In genomic region chr4:39285111-39285795, GRCh38 we compare ENCODE assay signal across 23 cellular contexts.
A peak's percentile ranks its signal among the peaks of the same experiment; 100 is the strongest.
DNase-seq lines count a peak whose midpoint lies in the region; ATAC-seq, FAIRE-seq and TF ChIP-seq lines count a peak whose summit lies in the region.
"Had no signal": no experiment of that assay in that cellular context is flagged by ENCODE, and none has a peak within 500 bp of the region (broad histone marks: within the 10 kb centered on the region; RNA-seq: fewer than 3 reads in every experiment).

No MANE protein-coding gene starts in this region.

- H3K4me2 ChIP-seq in HepG2 (ENCODE audit: low read depth, low read length): no peak overlapping the region
- H3K4me2 ChIP-seq: BLaER1 had no signal

- H3K36me3 ChIP-seq in bronchial epithelial cell (ENCODE audit: control insufficient read depth, insufficient read depth, low read length) (peaks cover 5% of the 10 kb centered on the region), HepG2 (replicated peaks in 1 of 2; ENCODE audit: control insufficient read depth in 1 of 2, insufficient read depth in 2 of 2, low read length in 2 of 2) (peaks cover 14 to 49% of the 10 kb centered on the region in 2 experiments), esophagus muscularis mucosa (peaks cover 28 to 72% (median 47%) of the 10 kb centered on the region in 4 donors)

- no peak overlapping the region for H3K4me3 ChIP-seq in bronchial epithelial cell (ENCODE audit: low read depth, low read length)
- H3K4me3 ChIP-seq in HepG2 (replicated peaks in 1 of 3; ENCODE audit: insufficient read depth in 1 of 3, low read depth in 2 of 3, low read length in 3 of 3): no peak overlapping the region
- no peak overlapping the region for H3K4me3 ChIP-seq in esophagus muscularis mucosa
- H3K4me3 ChIP-seq: BLaER1, K562, MG63 had no signal

- peak; percentile 43 for FAIRE-seq in bronchial epithelial cell (lab: Jason Lieb, UNC)
- FAIRE-seq in HepG2 (lab: Jason Lieb, UNC): no peak
- FAIRE-seq: K562 had no signal

- H3K27me3 ChIP-seq in bronchial epithelial cell (ENCODE audit: control insufficient read depth, insufficient read depth, low read length) (no peaks in the 10 kb centered on the region), HepG2 (ENCODE audit: control insufficient read depth in 1 of 2, insufficient read depth in 2 of 2, low read length in 2 of 2) (no peaks in the 10 kb centered on the region), esophagus muscularis mucosa (no peaks in the 10 kb centered on the region)
- H3K27me3 ChIP-seq: BLaER1, MG63 had no signal

- no peak for TF ChIP-seq EP300 in HepG2 (IDR thresholded peaks at IDR 0.05; ENCODE audit: low read depth in 2 of 2, low read length in 2 of 2)
- no peak for TF ChIP-seq EP300 in HepG2 (CRISPR knock-in tag; IDR thresholded peaks at IDR 0.05; ENCODE audit: borderline replicate concordance)
- no peak for TF ChIP-seq EP300 in esophagus muscularis mucosa (IDR thresholded peaks at IDR 0.05)

- BruUV-seq in HepG2 (replicated peaks; lab: Mats Ljungman, UMichigan): no TSS peak

- H3K4me1 ChIP-seq in HepG2 (ENCODE audit: insufficient read depth, low read length): no peaks in the 10 kb centered on the region
- no peaks in the 10 kb centered on the region for H3K4me1 ChIP-seq in esophagus muscularis mucosa
- H3K4me1 ChIP-seq: BLaER1, Caco-2 had no signal

- CTCF ChIA-PET in HepG2 (lab: Yijun Ruan, JAX; ENCODE audit: low intra/inter-chr PET ratio, low total read pairs): no interaction called here

- in situ Hi-C loops in HepG2 (cut with HindIII; ENCODE audit: extremely low pct_ligation_motif_present, low pct_unique_long_range_greater_than_20kb): no loop called here

- intact Hi-C loops in HepG2 (cut with micrococcal nuclease; ENCODE audit: unreplicated experiment) (no loop called here), esophagus muscularis mucosa (cut with DNase I) (no loop called here)

- H3K79me2 ChIP-seq in HepG2 (ENCODE audit: insufficient read depth, low read length): no peaks in the 10 kb centered on the region

- DNase-seq in MV-4-11 (lab: John Stamatoyannopoulos, UW): peak; percentile 30
- no peak for DNase-seq in bronchial epithelial cell (ENCODE audit: low read depth)
- DNase-seq in HepG2 (ENCODE audit: low spot score): no peak
- no peak for DNase-seq in activated naive CD4-positive, alpha-beta T cell treated with anti-CD3 and anti-CD28 coated beads, Interleukin-2, amount 50 U/mL, for 16 hours
- no peak for DNase-seq in esophagus muscularis mucosa (ENCODE audit: extremely low spot score)
- DNase-seq: Caco-2; CD4-positive, alpha-beta T cell; DMS 273 treated with DMSO at 0.1 percent for 48 hours; DMS79 treated with DMSO at 0.1 percent for 48 hours; H9; HFFc6; MG63; NCI-H1048; NCI-H1417 treated with DMSO at 0.1 percent for 48 hours; NCI-H187 treated with DMSO at 0.1 percent for 48 hours; NCI-H2107; NCI-H510A; NCI-H748 treated with DMSO at 0.1 percent for 48 hours; SIG-M5 had no signal

- TF ChIP-seq CTCF in 22Rv1 (IDR thresholded peaks at IDR 0.05) (no peak), bronchial epithelial cell (IDR thresholded peaks at IDR 0.05; ENCODE audit: insufficient read depth, low read length, severe bottlenecking) (no peak), HepG2 (CRISPR knock-in tag; IDR thresholded peaks at IDR 0.05) (no peak), esophagus muscularis mucosa (IDR thresholded peaks at IDR 0.05) (no peak)

- 0 out of 2 replicates have a peak overlapping the region, but pooled peaks have one; percentile 12 for H3K27ac ChIP-seq in 22Rv1
- no peak overlapping the region for H3K27ac ChIP-seq in HepG2 (ENCODE audit: extremely low read length, insufficient read depth, low read length)
- H3K27ac ChIP-seq in esophagus muscularis mucosa (replicated peaks in 1 of 4): no peak overlapping the region
- H3K27ac ChIP-seq: BLaER1 had no signal

- no peak for TF ChIP-seq RAD21 in HepG2 (CRISPR knock-in tag; IDR thresholded peaks at IDR 0.05)

- H3K9me3 ChIP-seq in HepG2 (ENCODE audit: low read length) (no peaks in the 10 kb centered on the region), esophagus muscularis mucosa (peaks cover 0 to 8% (median 0%) of the 10 kb centered on the region in 4 donors)
- H3K9me3 ChIP-seq: BLaER1, MG63 had no signal

- WGBS in HepG2 (ENCODE audit: low lambda C conversion rate): 72% methylated on average over 7 of the region's 7 CpGs
- 69% methylated on average over 7 of the region's 7 CpGs for WGBS in esophagus muscularis mucosa

- no peak overlapping the region for H3K9ac ChIP-seq in HepG2 (ENCODE audit: insufficient read depth, low read depth, low read length)
- H3K9ac ChIP-seq: BLaER1 had no signal

- TF ChIP-seq POLR2A in HepG2 (IDR thresholded peaks at IDR 0.05; ENCODE audit: insufficient read depth in 1 of 2, low read depth in 2 of 2, low read length in 2 of 2): no peak
- no peak for TF ChIP-seq POLR2A in esophagus muscularis mucosa (IDR thresholded peaks at IDR 0.05; ENCODE audit: low read depth)

- no peak overlapping the region for H2AFZ ChIP-seq in HepG2 (ENCODE audit: low read length)

- ATAC-seq in HepG2: peak; percentile 34
- no peak for ATAC-seq in HG03469 (IDR thresholded peaks at IDR 0.05; ENCODE audit: unreplicated experiment)

- POLR2A ChIA-PET in HepG2 (lab: Yijun Ruan, JAX): no interaction called here

- no peaks in the 10 kb centered on the region for H4K20me1 ChIP-seq in HepG2 (ENCODE audit: insufficient read depth, low read length)
- H4K20me1 ChIP-seq: BLaER1 had no signal

TF ChIP-seq in HepG2, 621 proteins besides CTCF, POLR2A, EP300 and RAD21:
- TF ChIP-seq STAG1 (CRISPR knock-in tag; IDR thresholded peaks at IDR 0.05) (peak; percentile 16; the same call in 1 of the 2 replicates), ZNF282 (IDR thresholded peaks at IDR 0.05; ENCODE audit: partially characterized antibody) (no peak)
